ENCODE assay signal across 10 cellular contexts in genomic region chr6:151393410-151393809, GRCh38. TPM values are rescaled to one million over a fixed set of nuclear protein-coding genes. Genes with fewer than 3 reads are reported as not detected.
A peak's percentile ranks its signal among the peaks of the same experiment; 100 is the strongest.
DNase-seq lines count a peak whose midpoint lies in the region; ATAC-seq, FAIRE-seq and TF ChIP-seq lines count a peak whose summit lies in the region.
"Had no signal": no experiment of that assay in that cellular context is flagged by ENCODE, and none has a peak within 500 bp of the region (broad histone marks: within the 10 kb centered on the region; RNA-seq: fewer than 3 reads in every experiment).

No MANE protein-coding gene starts in this region.

- H4K20me1 ChIP-seq in IMR-90 (ENCODE audit: insufficient read depth, low read length), result peaks cover 64% of the 10 kb centered on the region
- H4K20me1 ChIP-seq in astrocyte (ENCODE audit: insufficient read depth, low read length), result peaks cover 67% of the 10 kb centered on the region

- H3K4me1 Mint-ChIP-seq in CD8-positive, alpha-beta T cell (ENCODE audit: low read depth), result peaks cover 70% of the 10 kb centered on the region
- H3K4me1 Mint-ChIP-seq in astrocyte (ENCODE audit: low read depth, unreplicated experiment), result peaks cover 27% of the 10 kb centered on the region
- peaks cover 48 to 56% of the 10 kb centered on the region in 2 donors for H3K4me1 Mint-ChIP-seq in natural killer cell treated with Interleukin-12 subunit alpha and Interleukin-12 subunit beta and Interleukin-15 and Interleukin-18, amount 100 ng/mL, for 72 hours (ENCODE audit: low read depth in 2 of 2)

- no peak overlapping the region for H3K14ac ChIP-seq in IMR-90 (replicated peaks; ENCODE audit: low read depth, low read length)

- H3K4me1 ChIP-seq in CD8-positive, alpha-beta T cell (ENCODE audit: insufficient read depth, low read length), result peaks cover 63% of the 10 kb centered on the region
- peaks cover 2% of the 10 kb centered on the region for H3K4me1 ChIP-seq in IMR-90 (ENCODE audit: control insufficient read depth, insufficient read depth, low read length)
- H3K4me1 ChIP-seq in astrocyte (ENCODE audit: insufficient read depth, low read length), result peaks cover 31% of the 10 kb centered on the region

- no peak overlapping the region for H2BK15ac ChIP-seq in IMR-90 (ENCODE audit: low read depth, low read length)

- H3K4ac ChIP-seq in IMR-90 (ENCODE audit: low read depth, low read length), result no peak overlapping the region

- DNase-seq in CD8-positive, alpha-beta T cell, result no peak
- DNase-seq in IMR-90, result no peak
- DNase-seq in astrocyte (ENCODE audit: low read depth), result no peak
- DNase-seq in natural killer cell treated with Interleukin-12 subunit alpha and Interleukin-12 subunit beta and Interleukin-15 and Interleukin-18, amount 100 ng/mL, for 72 hours (ENCODE audit: low spot score), result no peak
- DNase-seq in stimulated activated CD4-positive, alpha-beta T cell treated with anti-CD3 and anti-CD28 coated beads, Interleukin-4, amount 100 ng/mL, for 4 hours, result no peak
- no peak for DNase-seq in SHP77 (lab: John Stamatoyannopoulos, UW)
- DNase-seq in RWPE1 (ENCODE audit: low spot score), result no peak
- DNase-seq: effector CD4-positive, alpha-beta T cell; islet precursor cell had no signal

- H3K18ac ChIP-seq in IMR-90 (ENCODE audit: low read depth, low read length), result no peak overlapping the region

- peaks cover 31% of the 10 kb centered on the region for H3K36me3 Mint-ChIP-seq in CD8-positive, alpha-beta T cell
- peaks cover 6% of the 10 kb centered on the region for H3K36me3 Mint-ChIP-seq in astrocyte (ENCODE audit: low read depth, unreplicated experiment)
- peaks cover 13% of the 10 kb centered on the region for H3K36me3 Mint-ChIP-seq in natural killer cell treated with Interleukin-12 subunit alpha and Interleukin-12 subunit beta and Interleukin-15 and Interleukin-18, amount 100 ng/mL, for 72 hours

- H2BK5ac ChIP-seq in IMR-90 (ENCODE audit: low read depth, low read length, poor library complexity, severe bottlenecking), result no peak overlapping the region

- H3K9me3 ChIP-seq in CD8-positive, alpha-beta T cell (ENCODE audit: low read length), result no peaks in the 10 kb centered on the region
- H3K9me3 ChIP-seq in IMR-90 (ENCODE audit: control insufficient read depth, insufficient read depth, low read length) (no peaks in the 10 kb centered on the region), astrocyte (ENCODE audit: insufficient read depth, low read depth, low read length) (no peaks in the 10 kb centered on the region)

- H3K9me3 Mint-ChIP-seq in CD8-positive, alpha-beta T cell, result no peaks in the 10 kb centered on the region
- no peaks in the 10 kb centered on the region for H3K9me3 Mint-ChIP-seq in astrocyte (ENCODE audit: unreplicated experiment)
- H3K9me3 Mint-ChIP-seq in natural killer cell treated with Interleukin-12 subunit alpha and Interleukin-12 subunit beta and Interleukin-15 and Interleukin-18, amount 100 ng/mL, for 72 hours, result no peaks in the 10 kb centered on the region

- H3K4me2 ChIP-seq in IMR-90 (ENCODE audit: low read depth, low read length) (peak overlapping the region; percentile 96; the same call in 1 of the 2 replicates), astrocyte (ENCODE audit: low read length) (peak overlapping the region; percentile 89)

- no peak overlapping the region for H2BK120ac ChIP-seq in IMR-90 (ENCODE audit: low read depth, low read length)

- H4K91ac ChIP-seq in IMR-90 (ENCODE audit: insufficient read depth, low read depth, low read length), result no peak overlapping the region

- no peak overlapping the region for H3K9ac ChIP-seq in IMR-90 (ENCODE audit: low read depth, low read length)
- peak overlapping the region; percentile 75 for H3K9ac ChIP-seq in astrocyte (ENCODE audit: low read length)

- WGBS in IMR-90 (ENCODE audit: extremely low coverage in 2 of 2, insufficient read length in 1 of 2), 2 experiments, result no CpG with 5 or more reads among the region's 4 CpGs

- POLR2A ChIA-PET in CD8-positive, alpha-beta T cell (lab: Charles Lee), result interaction anchor here (0.6 to 1.0 kb wide), 3 partner anchors 19 to 77 kb away, joined by 3 to 5 read pairs (median 3); partner anchors contain the start of gene RMND1
- POLR2A ChIA-PET in IMR-90 (lab: Charles Lee; ENCODE audit: unreplicated experiment) (no interaction called here), RWPE1 (lab: Yijun Ruan, JAX; ENCODE audit: low non-redundant PET) (no interaction called here)

- 0 out of 2 replicates have a peak, but pooled peaks cover 10% of the 10 kb centered on the region for H3K9me1 ChIP-seq in IMR-90 (ENCODE audit: insufficient read depth, low read length)

- no peak overlapping the region for H2AK5ac ChIP-seq in IMR-90 (ENCODE audit: low read depth, low read length)

- H3K79me1 ChIP-seq in IMR-90 (ENCODE audit: low read depth in 1 of 2, low read length in 2 of 2), result peaks cover 5 to 48% of the 10 kb centered on the region in 2 experiments

- FAIRE-seq in astrocyte (lab: Jason Lieb, UNC), result no peak

- H3K4me3 Mint-ChIP-seq in CD8-positive, alpha-beta T cell, result peak overlapping the region; percentile 98
- peak overlapping the region; percentile 93 for H3K4me3 Mint-ChIP-seq in astrocyte (ENCODE audit: unreplicated experiment)
- H3K4me3 Mint-ChIP-seq in natural killer cell treated with Interleukin-12 subunit alpha and Interleukin-12 subunit beta and Interleukin-15 and Interleukin-18, amount 100 ng/mL, for 72 hours, result peak overlapping the region; percentile 99

- H2AK9ac ChIP-seq in IMR-90 (replicated peaks; ENCODE audit: low read depth, low read length, poor library complexity), result no peak overlapping the region

- dilution Hi-C loops in IMR-90 (cut with HindIII; ENCODE audit: low sequenced_read_pairs, unreplicated experiment), result no loop called here

- TF ChIP-seq POLR2A in IMR-90 (IDR thresholded peaks at IDR 0.05; ENCODE audit: low read depth, low read length), result no peak

- H2BK20ac ChIP-seq in IMR-90 (ENCODE audit: low read depth, low read length), result no peak overlapping the region

- intact Hi-C loops in CD8-positive, alpha-beta T cell (cut with DNase I, micrococcal nuclease), result loop anchor here (2.0 to 5.0 kb wide), 5 partner anchors 15 to 1589 kb away; partner anchors contain the start of genes FBXO5 (in 1 of the 2) and MTHFD1L (in 1 of the 2)
- intact Hi-C loops in IMR-90 (cut with micrococcal nuclease), result loop anchor here (5.0 kb wide), 2 partner anchors 501 to 704 kb away; no protein-coding TSS in a partner anchor

- peaks cover 83% of the 10 kb centered on the region for H3K79me2 ChIP-seq in astrocyte (ENCODE audit: insufficient read depth, low read length)

- TF ChIP-seq CTCF in CD8-positive, alpha-beta T cell (IDR thresholded peaks at IDR 0.05), result no peak
- TF ChIP-seq CTCF in IMR-90 (conservative IDR thresholded peaks at IDR 0.05; ENCODE audit: low read depth, low read length) (no peak), astrocyte (IDR thresholded peaks at IDR 0.05; ENCODE audit: insufficient read depth, low read depth, low read length) (no peak), RWPE1 (conservative IDR thresholded peaks at IDR 0.05; ENCODE audit: low read depth) (no peak)

- no peak for ATAC-seq in CD8-positive, alpha-beta T cell
- ATAC-seq in IMR-90 (ENCODE audit: low read depth) (no peak), HG03196 (IDR thresholded peaks at IDR 0.05; ENCODE audit: unreplicated experiment) (no peak)
- no peak for ATAC-seq in natural killer cell treated with Interleukin-12 subunit alpha and Interleukin-12 subunit beta and Interleukin-15 and Interleukin-18, amount 100 ng/mL, for 72 hours

- CTCF ChIA-PET in CD8-positive, alpha-beta T cell (lab: Charles Lee), result interaction anchor here (1.3 to 6.1 kb wide), 3 partner anchors 13 to 69 kb away, joined by 4 to 52 read pairs (median 5); no protein-coding TSS in a partner anchor
- CTCF ChIA-PET in IMR-90 (lab: Yijun Ruan, JAX), result interaction anchor here (0.6 kb wide), 1 partner anchor 799 kb away, joined by 3 read pairs; no protein-coding TSS in a partner anchor
- CTCF ChIA-PET in RWPE1 (lab: Yijun Ruan, JAX), result interaction anchor here (0.6 kb wide), 1 partner anchor 1823 kb away, joined by 3 read pairs; no protein-coding TSS in a partner anchor

- no peaks in the 10 kb centered on the region for H3K36me3 ChIP-seq in CD8-positive, alpha-beta T cell (ENCODE audit: insufficient read depth, low read length)
- H3K36me3 ChIP-seq in IMR-90 (ENCODE audit: control insufficient read depth, insufficient read depth, low read length) (peaks cover 2% of the 10 kb centered on the region; the same call in 1 of the 2 replicates), astrocyte (ENCODE audit: insufficient read depth, low read length) (peaks cover 3% of the 10 kb centered on the region)

- H3K27ac Mint-ChIP-seq in CD8-positive, alpha-beta T cell, result peak overlapping the region; percentile 99
- peak overlapping the region; percentile 15 for H3K27ac Mint-ChIP-seq in astrocyte (ENCODE audit: unreplicated experiment)
- peak overlapping the region; percentile 97 to 98 for H3K27ac Mint-ChIP-seq in natural killer cell treated with Interleukin-12 subunit alpha and Interleukin-12 subunit beta and Interleukin-15 and Interleukin-18, amount 100 ng/mL, for 72 hours

- BruUV-seq in IMR-90 (replicated peaks; lab: Mats Ljungman, UMichigan), result no TSS peak

- in situ Hi-C loops in IMR-90 (cut with MboI; ENCODE audit: low sequenced_read_pairs), result no loop called here

- H3K23ac ChIP-seq in IMR-90 (ENCODE audit: low read depth, low read length), result 0 out of 2 replicates have a peak overlapping the region, but pooled peaks have one; percentile 27

- H4K5ac ChIP-seq in IMR-90 (ENCODE audit: low read depth, low read length), result no peak overlapping the region

- no peak overlapping the region for H3K27ac ChIP-seq in CD8-positive, alpha-beta T cell (ENCODE audit: low read depth, low read length)
- no peak overlapping the region for H3K27ac ChIP-seq in IMR-90 (ENCODE audit: insufficient read depth, low read length)
- H3K27ac ChIP-seq in astrocyte (ENCODE audit: low read depth, low read length), result no peak overlapping the region
- H3K27ac ChIP-seq in RWPE1, result no peak overlapping the region

- no peaks in the 10 kb centered on the region for H3K27me3 ChIP-seq in CD8-positive, alpha-beta T cell (ENCODE audit: insufficient read depth, low read length)
- H3K27me3 ChIP-seq in IMR-90 (ENCODE audit: control insufficient read depth, insufficient read depth, low read length), result no peaks in the 10 kb centered on the region
- H3K27me3 ChIP-seq in astrocyte (ENCODE audit: insufficient read depth, low read length), result no peaks in the 10 kb centered on the region

- TF ChIP-seq RAD21 in IMR-90 (IDR thresholded peaks at IDR 0.05; ENCODE audit: low read length), result no peak

- no peak overlapping the region for H4K8ac ChIP-seq in IMR-90 (ENCODE audit: low read depth in 2 of 2, low read length in 2 of 2)

- no peak overlapping the region for H3K56ac ChIP-seq in IMR-90 (ENCODE audit: extremely low read depth, insufficient read depth, low read length)

- no peaks in the 10 kb centered on the region for H3K27me3 Mint-ChIP-seq in CD8-positive, alpha-beta T cell (ENCODE audit: low read depth)
- H3K27me3 Mint-ChIP-seq in astrocyte (ENCODE audit: low read depth, unreplicated experiment), result no peaks in the 10 kb centered on the region
- no peaks in the 10 kb centered on the region for H3K27me3 Mint-ChIP-seq in natural killer cell treated with Interleukin-12 subunit alpha and Interleukin-12 subunit beta and Interleukin-15 and Interleukin-18, amount 100 ng/mL, for 72 hours

- H3K4me3 ChIP-seq in CD8-positive, alpha-beta T cell (ENCODE audit: low read depth, low read length), result no peak overlapping the region
- no peak overlapping the region for H3K4me3 ChIP-seq in IMR-90 (ENCODE audit: insufficient read depth, low read depth, low read length)
- peak overlapping the region; percentile 80 for H3K4me3 ChIP-seq in astrocyte (ENCODE audit: insufficient read depth, low read depth, low read length)

- H2AFZ ChIP-seq in IMR-90 (replicated peaks; ENCODE audit: low read length, poor library complexity) (no peak overlapping the region), astrocyte (ENCODE audit: low read depth, low read length) (no peak overlapping the region)

RNA-seq across cellular contexts. Expression of gene ZBTB2, which starts 2.1 kb away (rescaled TPM):
- total RNA-seq in CD8-positive, alpha-beta T cell, result 10 to 100 TPM; 22.1 to 23.0 TPM
- total RNA-seq in IMR-90 (2012; rRNA removed) (11.7 and 11.8 TPM in 2 replicates), astrocyte (19.3 and 20.8 TPM in 2 replicates)
- polyA plus RNA-seq in IMR-90 (2012; rRNA removed), result 17.7 and 17.8 TPM in 2 replicates
- 4.3 and 9.6 TPM in 2 replicates for polyA plus RNA-seq in IMR-90 (2012; cell fraction: cytosol; rRNA removed)
- 5.6 and 10.9 TPM in 2 replicates for polyA plus RNA-seq in IMR-90 (2012; cell fraction: nucleus; rRNA removed; ENCODE audit: low replicate concordance)
- 10 to 100 TPM; 20.4 to 23.8 TPM for total RNA-seq in natural killer cell treated with Interleukin-12 subunit alpha and Interleukin-12 subunit beta and Interleukin-15 and Interleukin-18, amount 100 ng/mL, for 72 hours

RNA-seq across cellular contexts. Expression of gene RMND1, which starts 58.5 kb away (rescaled TPM):
- 1 to 10 TPM; 5.8 to 6.3 TPM for total RNA-seq in CD8-positive, alpha-beta T cell
- 24.6 and 32.8 TPM in 2 replicates for total RNA-seq in IMR-90 (2012; rRNA removed)
- 10.6 and 13.1 TPM in 2 replicates for polyA plus RNA-seq in IMR-90 (2012; rRNA removed)
- polyA plus RNA-seq in IMR-90 (2012; cell fraction: cytosol; rRNA removed), result 2.7 and 4.7 TPM in 2 replicates
- polyA plus RNA-seq in IMR-90 (2012; cell fraction: nucleus; rRNA removed; ENCODE audit: low replicate concordance), result 1.6 and 11.1 TPM in 2 replicates
- total RNA-seq in astrocyte, result 22.7 and 25.9 TPM in 2 replicates
- 10 to 100 TPM; 19.2 to 27.3 TPM for total RNA-seq in natural killer cell treated with Interleukin-12 subunit alpha and Interleukin-12 subunit beta and Interleukin-15 and Interleukin-18, amount 100 ng/mL, for 72 hours

Comparison
In these comparisons a context has a peak if more than half of its experiments do, and no peak if none do; other contexts are left out.
1. H3K27ac Mint-ChIP-seq: peak in every context shown above with its lines; median percentile 99 in CD8-positive, alpha-beta T cell; 98 in natural killer cell treated with Interleukin-12 subunit alpha and Interleukin-12 subunit beta and Interleukin-15 and Interleukin-18, amount 100 ng/mL, for 72 hours; 15 in astrocyte.